Comparison of ENCODE assay signal across 21 cellular contexts in the genomic region with DNA sequence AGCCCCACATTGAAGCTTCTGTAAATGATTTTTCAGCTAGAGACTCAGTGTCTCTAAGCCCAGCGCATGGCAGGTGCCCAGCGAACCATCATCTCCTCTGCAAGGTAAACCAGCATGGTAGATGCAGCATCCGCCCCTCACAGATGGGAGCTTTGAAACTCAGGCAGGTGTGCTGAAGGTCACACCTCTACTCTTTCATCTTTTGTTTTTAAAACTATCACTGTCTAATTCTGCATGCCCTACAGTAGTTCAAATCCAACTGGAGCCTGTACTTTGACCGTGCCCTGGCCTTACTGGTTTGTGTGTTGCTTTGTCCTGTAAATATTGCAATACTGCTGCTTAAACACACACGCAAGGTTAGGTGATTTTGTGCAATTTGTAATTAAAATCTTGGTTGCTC.
"Had no signal": no experiment of that assay in that cellular context is flagged by ENCODE, and none has a peak within 500 bp of the region (broad histone marks: within the 10 kb centered on the region; RNA-seq: fewer than 3 reads in every experiment).

No MANE protein-coding gene starts in this region.

- ATAC-seq: foreskin keratinocyte; natural killer cell treated with Interleukin-12 subunit alpha and Interleukin-12 subunit beta and Interleukin-15 and Interleukin-18, amount 100 ng/mL, for 72 hours; psoas muscle had no signal

- H3K27me3 ChIP-seq: colonic mucosa, foreskin keratinocyte, neural progenitor cell, sigmoid colon had no signal

- H3K27ac ChIP-seq: colonic mucosa, foreskin keratinocyte, left ventricle myocardium inferior, neural progenitor cell, parathyroid adenoma, psoas muscle, sigmoid colon, skin epidermis, stomach had no signal

- H3K36me3 ChIP-seq: colonic mucosa, left ventricle myocardium inferior, neural progenitor cell, sigmoid colon, stomach had no signal

- H3K9me3 ChIP-seq: colonic mucosa, left ventricle myocardium inferior, psoas muscle, sigmoid colon had no signal

- H3K4me3 ChIP-seq: colonic mucosa, left ventricle myocardium inferior, lung, neural progenitor cell, psoas muscle, sigmoid colon, skin epidermis, stomach had no signal

- DNase-seq: colonic mucosa; dermis blood vessel endothelial cell; foreskin keratinocyte; immature natural killer cell; left ventricle myocardium inferior; mesenchymal stem cell; midbrain; occipital lobe; psoas muscle; retina; sigmoid colon; stimulated activated CD4-positive, alpha-beta T cell treated with anti-CD3 and anti-CD28 coated beads, Interleukin-2, amount 100 ng/mL, for 24 hours; stimulated activated naive CD4-positive, alpha-beta T cell; stomach; substantia nigra; trophoblast cell had no signal

- H3K4me1 ChIP-seq: colonic mucosa, foreskin keratinocyte, left ventricle myocardium inferior, neural progenitor cell, parathyroid adenoma, psoas muscle, sigmoid colon, stomach had no signal
